Comparison of ENCODE assay signal across 1 cellular context in genomic region chr2:42063383-42064171, GRCh38.
TF ChIP-seq lines count a peak whose summit lies in the region.

No MANE protein-coding gene starts in this region.

TF ChIP-seq in K562, 482 proteins besides CTCF, POLR2A, EP300 and RAD21 (continued from another document):
- TF ChIP-seq, protein P1, sequence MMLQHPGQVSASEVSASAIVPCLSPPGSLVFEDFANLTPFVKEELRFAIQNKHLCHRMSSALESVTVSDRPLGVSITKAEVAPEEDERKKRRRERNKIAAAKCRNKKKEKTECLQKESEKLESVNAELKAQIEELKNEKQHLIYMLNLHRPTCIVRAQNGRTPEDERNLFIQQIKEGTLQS (IDR thresholded peaks at IDR 0.05), result no peak
- TF ChIP-seq, protein P1 (CRISPR knock-in tag; conservative IDR thresholded peaks at IDR 0.05), result no peak
- TF ChIP-seq, protein P2, sequence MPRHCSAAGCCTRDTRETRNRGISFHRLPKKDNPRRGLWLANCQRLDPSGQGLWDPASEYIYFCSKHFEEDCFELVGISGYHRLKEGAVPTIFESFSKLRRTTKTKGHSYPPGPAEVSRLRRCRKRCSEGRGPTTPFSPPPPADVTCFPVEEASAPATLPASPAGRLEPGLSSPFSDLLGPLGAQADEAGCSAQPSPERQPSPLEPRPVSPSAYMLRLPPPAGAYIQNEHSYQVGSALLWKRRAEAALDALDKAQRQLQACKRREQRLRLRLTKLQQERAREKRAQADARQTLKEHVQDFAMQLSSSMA (CRISPR knock-in tag; IDR thresholded peaks at IDR 0.05), result no peak
- TF ChIP-seq SIX5 (IDR thresholded peaks at IDR 0.05; ENCODE audit: borderline replicate concordance in 1 of 2, insufficient read depth in 1 of 2, low read depth in 1 of 2, low read length in 2 of 2) (no peak), CHD4 (IDR thresholded peaks at IDR 0.05; ENCODE audit: insufficient read depth, insufficient replicate concordance, low read depth, low read length, poor library complexity, severe bottlenecking) (no peak), SIRT6 (IDR thresholded peaks at IDR 0.05; ENCODE audit: low read depth, low read length) (no peak)
